ENCODE assay signal across 8 cellular contexts in genomic region chr4:185471235-185472062, GRCh38. TPM values are rescaled to one million over a fixed set of nuclear protein-coding genes. Genes with fewer than 3 reads are reported as not detected.
A peak's percentile ranks its signal among the peaks of the same experiment; 100 is the strongest.
DNase-seq lines count a peak whose midpoint lies in the region; TF ChIP-seq lines count a peak whose summit lies in the region.

TSS of gene CCDC110 (minus strand) at chr4:185471733. CDS start at chr4:185471683, 50 bp downstream.

- H4K20me1 ChIP-seq in osteoblast (ENCODE audit: insufficient read depth, low read length): no peaks in the 10 kb centered on the region

- 0 to 1% methylated on average over 17 to 74 of the region's 92 CpGs for WGBS in testis, 2 donors

- peak; percentile 55 for TF ChIP-seq CTCF in LNCAP (IDR thresholded peaks at IDR 0.05)
- peak; percentile 30 for TF ChIP-seq CTCF in osteoblast (IDR thresholded peaks at IDR 0.05; ENCODE audit: extremely low read depth, low read depth, low read length)
- TF ChIP-seq CTCF in testis (IDR thresholded peaks at IDR 0.05): peak; percentile 61 to 77 (median 69)

- DNase-seq in GOT3 (lab: John Stamatoyannopoulos, UW): peak; percentile 75
- peak; percentile 82 for DNase-seq in SK-N-DZ (ENCODE audit: low spot score)
- DNase-seq in activated naive CD4-positive, alpha-beta T cell treated with anti-CD3 and anti-CD28 coated beads, Interleukin-2, amount 50 U/mL, for 16 hours: peak; percentile 91
- peak; percentile 99 for DNase-seq in glomerular visceral epithelial cell (ENCODE audit: extremely low spot score)
- peak; percentile 99 for DNase-seq in osteoblast (ENCODE audit: insufficient read length, low spot score, missing footprints)
- peak; percentile 96 for DNase-seq in testis

- H3K79me2 ChIP-seq in osteoblast (ENCODE audit: insufficient read depth, low read length): no peaks in the 10 kb centered on the region

- H3K9me3 ChIP-seq in ES-I3 (ENCODE audit: control insufficient read depth, insufficient read depth, low read length) (no peaks in the 10 kb centered on the region), osteoblast (ENCODE audit: low read depth, low read length) (no peaks in the 10 kb centered on the region), testis (no peaks in the 10 kb centered on the region)

- H3K4me3 ChIP-seq in osteoblast (ENCODE audit: insufficient read depth, low read length) (peak within 1 kb of the TSS; percentile 85), testis (peak within 1 kb of the TSS; percentile 82 to 93)

- H3K4me2 ChIP-seq in osteoblast (ENCODE audit: insufficient read depth, low read length): peak within 1 kb of the TSS; percentile 90

- H3K27ac ChIP-seq in osteoblast (ENCODE audit: low read depth, low read length) (peak within 1 kb of the TSS; percentile 58), testis (peak within 1 kb of the TSS; percentile 80 to 87)

- TF ChIP-seq POLR2A in testis (IDR thresholded peaks at IDR 0.05): no peak

- 0 out of 2 replicates have a peak, but pooled peaks cover 5% of the 10 kb centered on the region for H3K4me1 ChIP-seq in ES-I3 (ENCODE audit: insufficient read depth, low read length)
- H3K4me1 ChIP-seq in osteoblast (ENCODE audit: insufficient read depth, low read length): peaks cover 18% of the 10 kb centered on the region
- H3K4me1 ChIP-seq in testis: no peaks in the 10 kb centered on the region

- H3K27me3 ChIP-seq in osteoblast (ENCODE audit: insufficient read depth, low read length) (peaks cover 12% of the 10 kb centered on the region), testis (no peaks in the 10 kb centered on the region)

- intact Hi-C loops in testis (cut with DNase I; ENCODE audit: low total_unique reads): loop anchor here (10.0 kb wide), 1 partner anchor 123 kb away; no protein-coding TSS in a partner anchor

- H3K36me3 ChIP-seq in ES-I3 (ENCODE audit: insufficient read depth, low read length) (no peaks in the 10 kb centered on the region), osteoblast (ENCODE audit: insufficient read depth, low read length) (no peaks in the 10 kb centered on the region), testis (ENCODE audit: low read depth, missing control alignments) (no peaks in the 10 kb centered on the region)

- H3K9ac ChIP-seq in ES-I3 (ENCODE audit: low read depth, low read length): peak within 1 kb of the TSS; percentile 79; the same call in 1 of the 2 replicates

- peak within 1 kb of the TSS; percentile 83 for H2AFZ ChIP-seq in osteoblast (ENCODE audit: low read length)

RNA-seq across cellular contexts. Expression of gene CCDC110, which starts in this region (rescaled TPM):
- 0.19 and 0.22 TPM in 2 replicates for polyA plus RNA-seq in SK-N-DZ (2014; cell fraction: cytosol; rRNA removed)
- 0.40 and 0.93 TPM in 2 replicates for polyA plus RNA-seq in SK-N-DZ (2014; cell fraction: nucleus; rRNA removed)
- total RNA-seq in osteoblast: 2.2 and 2.4 TPM in 2 replicates
- 10 to 100 TPM; 39.1 to 78.1 TPM for total RNA-seq in testis
- 28.1 TPM for polyA plus RNA-seq in testis (ENCODE audit: insufficient read depth, low read depth, low replicate concordance)

Comparison
In these comparisons a context has a peak if more than half of its experiments do, and no peak if none do; other contexts are left out.
1. Peak in every context shown above with its lines: DNase-seq, H3K4me3 ChIP-seq and H3K27ac ChIP-seq.
2. RNA of gene CCDC110 (total RNA-seq): 39.1 to 78.1 TPM in testis; 2.2 to 2.4 TPM in osteoblast; every median in the first group is over 10 times any median in the second.